Comparison of ENCODE assay signal across 1 cellular context in the genomic region with DNA sequence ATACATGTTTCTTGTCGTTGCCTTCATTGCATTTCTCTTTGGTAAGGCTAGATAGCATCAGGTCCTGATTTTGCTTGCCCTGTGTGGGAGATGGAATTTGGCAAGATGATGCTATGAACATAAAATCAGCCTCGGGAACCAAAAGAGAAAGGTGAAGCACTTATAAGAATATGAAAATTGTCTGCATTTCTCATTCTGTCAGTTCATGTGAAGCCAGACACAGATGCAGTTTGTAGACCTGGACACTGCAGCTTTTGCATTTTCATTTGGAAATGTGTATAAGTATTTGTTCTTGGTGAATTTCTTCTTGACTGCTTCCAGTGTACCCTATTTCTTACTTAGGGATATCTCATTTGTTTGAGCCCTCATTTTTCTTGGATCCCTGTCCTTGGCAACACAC.
TF ChIP-seq lines count a peak whose summit lies in the region.

No MANE protein-coding gene starts in this region.

TF ChIP-seq in HEK293, 187 proteins besides CTCF, POLR2A, EP300 and RAD21 (continued from another document):
- TF ChIP-seq, protein P1, sequence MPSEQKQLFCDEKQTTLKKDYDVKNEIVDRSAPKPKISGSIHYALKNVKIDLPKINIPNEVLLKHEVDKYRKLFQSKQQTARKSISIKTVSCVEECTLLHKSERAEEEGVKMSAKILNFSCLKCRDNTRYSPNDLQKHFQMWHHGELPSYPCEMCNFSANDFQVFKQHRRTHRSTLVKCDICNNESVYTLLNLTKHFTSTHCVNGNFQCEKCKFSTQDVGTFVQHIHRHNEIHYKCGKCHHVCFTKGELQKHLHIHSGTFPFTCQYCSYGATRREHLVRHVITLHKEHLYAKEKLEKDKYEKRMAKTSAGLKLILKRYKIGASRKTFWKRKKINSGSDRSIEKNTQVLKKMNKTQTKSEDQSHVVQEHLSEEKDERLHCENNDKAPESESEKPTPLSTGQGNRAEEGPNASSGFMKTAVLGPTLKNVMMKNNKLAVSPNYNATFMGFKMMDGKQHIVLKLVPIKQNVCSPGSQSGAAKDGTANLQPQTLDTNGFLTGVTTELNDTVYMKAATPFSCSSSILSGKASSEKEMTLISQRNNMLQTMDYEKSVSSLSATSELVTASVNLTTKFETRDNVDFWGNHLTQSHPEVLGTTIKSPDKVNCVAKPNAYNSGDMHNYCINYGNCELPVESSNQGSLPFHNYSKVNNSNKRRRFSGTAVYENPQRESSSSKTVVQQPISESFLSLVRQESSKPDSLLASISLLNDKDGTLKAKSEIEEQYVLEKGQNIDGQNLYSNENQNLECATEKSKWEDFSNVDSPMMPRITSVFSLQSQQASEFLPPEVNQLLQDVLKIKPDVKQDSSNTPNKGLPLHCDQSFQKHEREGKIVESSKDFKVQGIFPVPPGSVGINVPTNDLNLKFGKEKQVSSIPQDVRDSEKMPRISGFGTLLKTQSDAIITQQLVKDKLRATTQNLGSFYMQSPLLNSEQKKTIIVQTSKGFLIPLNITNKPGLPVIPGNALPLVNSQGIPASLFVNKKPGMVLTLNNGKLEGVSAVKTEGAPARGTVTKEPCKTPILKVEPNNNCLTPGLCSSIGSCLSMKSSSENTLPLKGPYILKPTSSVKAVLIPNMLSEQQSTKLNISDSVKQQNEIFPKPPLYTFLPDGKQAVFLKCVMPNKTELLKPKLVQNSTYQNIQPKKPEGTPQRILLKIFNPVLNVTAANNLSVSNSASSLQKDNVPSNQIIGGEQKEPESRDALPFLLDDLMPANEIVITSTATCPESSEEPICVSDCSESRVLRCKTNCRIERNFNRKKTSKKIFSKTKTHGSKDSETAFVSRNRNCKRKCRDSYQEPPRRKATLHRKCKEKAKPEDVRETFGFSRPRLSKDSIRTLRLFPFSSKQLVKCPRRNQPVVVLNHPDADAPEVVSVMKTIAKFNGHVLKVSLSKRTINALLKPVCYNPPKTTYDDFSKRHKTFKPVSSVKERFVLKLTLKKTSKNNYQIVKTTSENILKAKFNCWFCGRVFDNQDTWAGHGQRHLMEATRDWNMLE (tag by site-specific recombination; conservative IDR thresholded peaks at IDR 0.05; ENCODE audit: low read depth) = no peak
